In genomic region chr5:150503386-150503785, GRCh38 we compare ENCODE assay signal across 16 cellular contexts. TPM values are rescaled to one million over a fixed set of nuclear protein-coding genes. Genes with fewer than 3 reads are reported as not detected.
DNase-seq lines count a peak whose midpoint lies in the region; FAIRE-seq and TF ChIP-seq lines count a peak whose summit lies in the region.
"Had no signal": no experiment of that assay in that cellular context is flagged by ENCODE, and none has a peak within 500 bp of the region (broad histone marks: within the 10 kb centered on the region; RNA-seq: fewer than 3 reads in every experiment).

No MANE protein-coding gene starts in this region.

- no peak overlapping the region for H3K27ac Mint-ChIP-seq in immature natural killer cell
- H3K27ac Mint-ChIP-seq: activated naive CD8-positive, alpha-beta T cell; CD8-positive, alpha-beta T cell; memory B cell; stimulated activated naive CD8-positive, alpha-beta T cell treated with anti-CD3 and anti-CD28 coated beads, Interleukin-15, amount 100 ng/mL, for 72 hours had no signal

- H3K27me3 Mint-ChIP-seq in immature natural killer cell (ENCODE audit: low read depth in 3 of 3), result peaks cover 2 to 6% (median 3%) of the 10 kb centered on the region in 3 donors
- H3K27me3 Mint-ChIP-seq: activated naive CD8-positive, alpha-beta T cell; memory B cell; stimulated activated naive CD8-positive, alpha-beta T cell treated with anti-CD3 and anti-CD28 coated beads, Interleukin-15, amount 100 ng/mL, for 72 hours had no signal

- no peaks in the 10 kb centered on the region for H3K4me1 Mint-ChIP-seq in immature natural killer cell
- H3K4me1 Mint-ChIP-seq: stimulated activated naive CD8-positive, alpha-beta T cell treated with anti-CD3 and anti-CD28 coated beads, Interleukin-15, amount 100 ng/mL, for 72 hours had no signal

- H3K27me3 ChIP-seq in mammary epithelial cell (ENCODE audit: insufficient read depth, low read length), result no peaks in the 10 kb centered on the region
- no peaks in the 10 kb centered on the region for H3K27me3 ChIP-seq in liver (ENCODE audit: control insufficient read depth in 4 of 4, insufficient read depth in 4 of 4, low read length in 3 of 4)
- no peaks in the 10 kb centered on the region for H3K27me3 ChIP-seq in small intestine (ENCODE audit: control insufficient read depth in 2 of 2, insufficient read depth in 2 of 2, low read length in 2 of 2)

- H3K36me3 Mint-ChIP-seq in immature natural killer cell, result no peaks in the 10 kb centered on the region
- H3K36me3 Mint-ChIP-seq: activated naive CD8-positive, alpha-beta T cell; CD8-positive, alpha-beta T cell; memory B cell had no signal

- no peak overlapping the region for H3K4me3 ChIP-seq in HEK293 (ENCODE audit: low read depth, low read length)
- no peak overlapping the region for H3K4me3 ChIP-seq in mammary epithelial cell (replicated peaks in 1 of 3; ENCODE audit: insufficient read depth in 1 of 3, low read depth in 2 of 3, low read length in 3 of 3)
- H3K4me3 ChIP-seq in liver (ENCODE audit: low read depth in 1 of 3, low read length in 3 of 3), result no peak overlapping the region
- no peak overlapping the region for H3K4me3 ChIP-seq in small intestine (ENCODE audit: low read depth in 1 of 2, low read length in 2 of 2)
- no peak overlapping the region for H3K4me3 ChIP-seq in lower leg skin (ENCODE audit: low read depth, poor library complexity, severe bottlenecking)

- BruUV-seq in mammary epithelial cell (replicated peaks; lab: Mats Ljungman, UMichigan), result no TSS peak

- dilution Hi-C loops in mammary epithelial cell (cut with HindIII; ENCODE audit: low sequenced_read_pairs), result loop anchor here (5.0 kb wide), 1 partner anchor 101 kb away; no protein-coding TSS in a partner anchor

- H3K9me3 Mint-ChIP-seq in immature natural killer cell, result no peaks in the 10 kb centered on the region
- H3K9me3 Mint-ChIP-seq: CD8-positive, alpha-beta T cell; memory B cell; stimulated activated naive CD8-positive, alpha-beta T cell treated with anti-CD3 and anti-CD28 coated beads, Interleukin-15, amount 100 ng/mL, for 72 hours had no signal

- no peak for TF ChIP-seq RAD21 in liver (IDR thresholded peaks at IDR 0.05)

- H3K9ac ChIP-seq in mammary epithelial cell (ENCODE audit: insufficient read depth, low read length) (no peak overlapping the region), liver (ENCODE audit: low read depth in 1 of 2, low read length in 2 of 2) (no peak overlapping the region)

- CTCF ChIA-PET in HEK293 (lab: Yijun Ruan, JAX), result interaction anchor here (0.7 kb wide), 1 partner anchor 13 kb away, joined by 3 read pairs; no protein-coding TSS in a partner anchor
- CTCF ChIA-PET in mammary epithelial cell (lab: Charles Lee; ENCODE audit: low non-redundant PET), result no interaction called here

- H3K27ac ChIP-seq in HEK293 (ENCODE audit: extremely low read depth, low read depth, low read length) (no peak overlapping the region), mammary epithelial cell (ENCODE audit: insufficient read depth, low read depth, low read length) (peak overlapping the region; percentile 4), liver (ENCODE audit: low read depth in 1 of 2, low read length in 2 of 2) (peak overlapping the region; percentile 29 to 54), small intestine (ENCODE audit: low read depth in 1 of 2, low read length in 1 of 2) (peak overlapping the region; percentile 45 to 70)

- H3K4me2 ChIP-seq in mammary epithelial cell (ENCODE audit: insufficient read depth, low read depth, low read length), result no peak overlapping the region

- DNase-seq in mammary epithelial cell, result no peak
- DNase-seq in small intestine, result no peak
- DNase-seq in immature natural killer cell, result no peak
- DNase-seq in lower leg skin (ENCODE audit: low spot score in 2 of 2), result no peak
- DNase-seq in NCI-H526 treated with DMSO at 0.1 percent for 48 hours (lab: John Stamatoyannopoulos, UW), result no peak
- DNase-seq in activated naive CD4-positive, alpha-beta T cell treated with anti-CD3 and anti-CD28 coated beads, Interleukin-2, amount 50 U/mL, for 16 hours, result no peak
- DNase-seq: activated CD4-positive, alpha-beta T cell treated with anti-CD3 and anti-CD28 coated beads for 1 hour; CD8-positive, alpha-beta T cell; EL; NCI-H82; stimulated activated CD4-positive, alpha-beta T cell treated with anti-CD3 and anti-CD28 coated beads, Interleukin-12 subunit alpha, Interleukin-12 subunit beta, amount 100 ng/mL, for 4 hours; stimulated activated naive CD8-positive, alpha-beta T cell treated with anti-CD3 and anti-CD28 coated beads, Interleukin-15, amount 100 ng/mL, for 72 hours had no signal

- no peaks in the 10 kb centered on the region for H4K20me1 ChIP-seq in mammary epithelial cell (ENCODE audit: insufficient read depth, low read length)

- H3K79me2 ChIP-seq in mammary epithelial cell (ENCODE audit: insufficient read depth, low read length), result peaks cover 100% of the 10 kb centered on the region

- peaks cover 0 to 3% of the 10 kb centered on the region in 2 experiments; a peak in 1 of 3 replicates for H3K36me3 ChIP-seq in HEK293 (ENCODE audit: control insufficient read depth in 2 of 2, insufficient read depth in 1 of 2, low read length in 2 of 2)
- no peaks in the 10 kb centered on the region for H3K36me3 ChIP-seq in mammary epithelial cell (ENCODE audit: insufficient read depth, low read length)
- peaks cover 0 to 12% (median 3%) of the 10 kb centered on the region in 4 donors for H3K36me3 ChIP-seq in liver (ENCODE audit: control insufficient read depth in 4 of 4, insufficient read depth in 3 of 4, low read depth in 1 of 4, low read length in 3 of 4)
- H3K36me3 ChIP-seq in small intestine (ENCODE audit: control insufficient read depth in 2 of 2, insufficient read depth in 2 of 2, low read length in 2 of 2), result no peaks in the 10 kb centered on the region

- intact Hi-C loops in mammary epithelial cell (cut with micrococcal nuclease) (no loop called here), lower leg skin (cut with DNase I; ENCODE audit: low total_unique reads) (no loop called here)

- TF ChIP-seq CTCF in HEK293 (tag by site-specific recombination; IDR thresholded peaks at IDR 0.05), result no peak
- no peak for TF ChIP-seq CTCF in mammary epithelial cell (conservative IDR thresholded peaks at IDR 0.05 in 1 of 2, IDR thresholded peaks at IDR 0.05 in 1 of 2; ENCODE audit: extremely low read depth in 1 of 2, insufficient read depth in 1 of 2, low read depth in 1 of 2, low read length in 2 of 2)
- TF ChIP-seq CTCF in liver (IDR thresholded peaks at IDR 0.05; ENCODE audit: low read depth, low read length, missing input control), result no peak
- no peak for TF ChIP-seq CTCF in lower leg skin (IDR thresholded peaks at IDR 0.05)

- H3K9me3 ChIP-seq in HEK293 (ENCODE audit: control insufficient read depth, insufficient read depth, low read depth, low read length) (no peaks in the 10 kb centered on the region), mammary epithelial cell (replicated peaks; ENCODE audit: insufficient read depth, low read length) (no peaks in the 10 kb centered on the region), liver (ENCODE audit: control insufficient read depth in 4 of 4, low read length in 3 of 4) (no peaks in the 10 kb centered on the region), small intestine (ENCODE audit: control insufficient read depth, low read depth) (no peaks in the 10 kb centered on the region)

- in situ Hi-C loops in mammary epithelial cell (cut with MboI; ENCODE audit: low sequenced_read_pairs in 2 of 2), result no loop called here

- FAIRE-seq in small intestine (lab: Jason Lieb, UNC), result no peak

- POLR2A ChIA-PET in HEK293 (lab: Yijun Ruan, JAX), result no interaction called here

- H3K4me1 ChIP-seq in HEK293 (ENCODE audit: control insufficient read depth, insufficient read depth, low read length) (peaks cover 9% of the 10 kb centered on the region), mammary epithelial cell (ENCODE audit: insufficient read depth, low read length) (peaks cover 93% of the 10 kb centered on the region), liver (ENCODE audit: control insufficient read depth in 4 of 4, insufficient read depth in 4 of 4, low read length in 3 of 4) (peaks cover 76 to 100% (median 99%) of the 10 kb centered on the region in 4 donors), small intestine (ENCODE audit: control insufficient read depth in 2 of 2, insufficient read depth in 1 of 2, low read depth in 1 of 2, low read length in 1 of 2) (peaks cover 20 to 35% of the 10 kb centered on the region in 2 donors)

- TF ChIP-seq POLR2A in lower leg skin (IDR thresholded peaks at IDR 0.05), result no peak

- 41% methylated on average over 4 of the region's 4 CpGs for WGBS in mammary epithelial cell (ENCODE audit: low coverage, missing lambda C conversion rate)
- WGBS in liver, result 74% methylated on average over 4 of the region's 4 CpGs
- WGBS in small intestine, 3 donors, result 84 to 95% (median 89%) methylated on average over 4 of the region's 4 CpGs
- 89% methylated on average over 4 of the region's 4 CpGs for WGBS in lower leg skin, 2 donors

- H3K4me3 Mint-ChIP-seq in immature natural killer cell, result no peak overlapping the region
- H3K4me3 Mint-ChIP-seq: activated naive CD8-positive, alpha-beta T cell; CD8-positive, alpha-beta T cell; memory B cell; stimulated activated naive CD8-positive, alpha-beta T cell treated with anti-CD3 and anti-CD28 coated beads, Interleukin-15, amount 100 ng/mL, for 72 hours had no signal

- no peak overlapping the region for H2AFZ ChIP-seq in mammary epithelial cell (ENCODE audit: low read depth, low read length)

TF ChIP-seq in HEK293, 187 proteins besides CTCF, POLR2A, EP300 and RAD21 (continues in another document):
- TF ChIP-seq ZNF221 (tag by site-specific recombination; IDR thresholded peaks at IDR 0.05; ENCODE audit: borderline replicate concordance), result no peak
- TF ChIP-seq EGR2 (tag by site-specific recombination; IDR thresholded peaks at IDR 0.05; ENCODE audit: low read depth), result peak; percentile 79

TF ChIP-seq in liver, 16 proteins besides CTCF, POLR2A, EP300 and RAD21 (continues in another document):
- TF ChIP-seq ATF3 (IDR thresholded peaks at IDR 0.05) (no peak), JUND (IDR thresholded peaks at IDR 0.05) (no peak)

RNA-seq across cellular contexts. Expression of gene NDST1, which starts 4.5 kb away (rescaled TPM):
- 100 to 1,000 TPM; 114 to 128 TPM for total RNA-seq in mammary epithelial cell
- 43.2 TPM for polyA plus RNA-seq in mammary epithelial cell
- 101 TPM for polyA minus RNA-seq in mammary epithelial cell
- total RNA-seq in liver, result 100 to 1,000 TPM in 1 of 2 donors, 10 to 100 TPM in 1; 39.5 to 103 TPM
- 10 to 100 TPM; 10.3 to 38.5 TPM for polyA plus RNA-seq in liver
- 10 to 100 TPM in 2 of 3 donors, 1 to 10 TPM in 1; 7.4 to 26.2 (median 15.7) TPM for polyA plus RNA-seq in small intestine
- polyA plus RNA-seq in immature natural killer cell, result 1 to 10 TPM; 1.2 to 3.2 (median 1.4) TPM
- total RNA-seq in lower leg skin, result 100 to 1,000 TPM in 3 of 4 donors, 10 to 100 TPM in 1; 62.9 to 127 (median 115) TPM

RNA-seq across cellular contexts. Expression of gene RPS14, which starts 53.8 kb away (rescaled TPM):
- 1,000 to 10,000 TPM; 1,819 to 2,158 TPM for total RNA-seq in mammary epithelial cell
- 6,134 TPM for polyA plus RNA-seq in mammary epithelial cell
- polyA minus RNA-seq in mammary epithelial cell, result 1,433 TPM
- 100 to 1,000 TPM; 822 to 948 TPM for total RNA-seq in liver
- 100 to 1,000 TPM; 609 to 956 TPM for polyA plus RNA-seq in liver
- polyA plus RNA-seq in small intestine, result 1,000 to 10,000 TPM; 2,980 to 5,825 (median 5,408) TPM
- 1,000 to 10,000 TPM; 3,321 to 6,011 (median 3,509) TPM for polyA plus RNA-seq in immature natural killer cell
- total RNA-seq in lower leg skin, result 1,000 to 10,000 TPM; 2,497 to 4,490 (median 3,854) TPM
